Comparison of ENCODE assay signal across 8 cellular contexts in genomic region chr19:10602330-10603083, GRCh38. TPM values are rescaled to one million over a fixed set of nuclear protein-coding genes. Genes with fewer than 3 reads are reported as not detected.
DNase-seq lines count a peak whose midpoint lies in the region; ATAC-seq and TF ChIP-seq lines count a peak whose summit lies in the region.

No MANE protein-coding gene starts in this region.

- 0 to 1% methylated on average over 58 to 76 of the region's 76 CpGs for WGBS in heart right ventricle, 2 donors
- WGBS in transverse colon (ENCODE audit: low coverage in 1 of 2), 2 donors = 1% methylated on average over 31 of the region's 76 CpGs; no CpG with 5 or more reads in 1 of the 2 donors

- no peaks in the 10 kb centered on the region for H3K9me2 ChIP-seq in Loucy (replicated peaks; ENCODE audit: low read depth, low read length)

- H3K4me1 ChIP-seq in Loucy (ENCODE audit: insufficient read depth, low read length, poor library complexity, severe bottlenecking) (peaks cover 24% of the 10 kb centered on the region), heart right ventricle (peaks cover 0 to 41% (median 36%) of the 10 kb centered on the region in 9 donors), transverse colon (peaks cover 0 to 32% (median 13%) of the 10 kb centered on the region in 4 donors)

- peak overlapping the region; percentile 81 for H3K27ac Mint-ChIP-seq in activated naive CD8-positive, alpha-beta T cell treated with anti-CD3 and anti-CD28 coated beads, Interleukin-2, amount 50 U/mL, for 24 hours

- intact Hi-C loops in heart right ventricle (cut with DNase I) (loop anchor here in 1 of 10 donors (5.0 kb wide), 1 partner anchor 35 kb away; no protein-coding TSS in a partner anchor), transverse colon (cut with DNase I; ENCODE audit: low total_unique reads) (no loop called here)

- TF ChIP-seq EP300 in transverse colon (IDR thresholded peaks at IDR 0.05; ENCODE audit: low read depth) = no peak

- TF ChIP-seq POLR2A in transverse colon (IDR thresholded peaks at IDR 0.05) = peak; percentile 50

- peaks cover 17% of the 10 kb centered on the region for H4K20me1 ChIP-seq in Loucy (ENCODE audit: insufficient read depth, low read length, poor library complexity, severe bottlenecking)

- peak overlapping the region; percentile 93 for H3K9ac ChIP-seq in Loucy (ENCODE audit: low read depth, low read length, poor library complexity, severe bottlenecking)

- in situ Hi-C loops in transverse colon (cut with MboI; ENCODE audit: low pct_ligation_motif_present in 1 of 4, low pct_unique_long_range_greater_than_20kb in 1 of 4, low sequenced_read_pairs in 3 of 4) = no loop called here

- peak overlapping the region; percentile 93 for H3K4me3 ChIP-seq in Loucy (ENCODE audit: low read length, poor library complexity, severe bottlenecking)
- peak overlapping the region; percentile 89 to 100 (median 100) for H3K4me3 ChIP-seq in heart right ventricle
- H3K4me3 ChIP-seq in transverse colon = peak overlapping the region; percentile 78 to 100 (median 83)

- peak overlapping the region; percentile 93 for H3K4me2 ChIP-seq in Loucy (ENCODE audit: low read depth, low read length, poor library complexity, severe bottlenecking)

- H3K36me3 ChIP-seq in Loucy (ENCODE audit: insufficient read depth, low read length) (no peaks in the 10 kb centered on the region), heart right ventricle (no peaks in the 10 kb centered on the region), transverse colon (no peaks in the 10 kb centered on the region)

- peaks cover 27% of the 10 kb centered on the region for H3K79me2 ChIP-seq in Loucy (ENCODE audit: insufficient read depth, low read length)

- H3K9me3 ChIP-seq in Loucy (ENCODE audit: insufficient read depth, low read depth, low read length) (no peaks in the 10 kb centered on the region), heart right ventricle (peaks cover 0 to 5% (median 0%) of the 10 kb centered on the region in 11 donors), transverse colon (no peaks in the 10 kb centered on the region)

- DNase-seq in DMS 273 (lab: John Stamatoyannopoulos, UW; ENCODE audit: unreplicated experiment) (peak; percentile 90), SW480 (ENCODE audit: low spot score) (peak; percentile 49), heart right ventricle (peak; percentile 87 to 91), pons (ENCODE audit: low spot score) (peak; percentile 75), transverse colon (peak; percentile 90)
- DNase-seq in activated naive CD8-positive, alpha-beta T cell treated with anti-CD3 and anti-CD28 coated beads, Interleukin-2, amount 50 U/mL, for 24 hours = peak; percentile 92

- no peaks in the 10 kb centered on the region for H3K27me3 Mint-ChIP-seq in activated naive CD8-positive, alpha-beta T cell treated with anti-CD3 and anti-CD28 coated beads, Interleukin-2, amount 50 U/mL, for 24 hours

- TF ChIP-seq CTCF in Loucy (conservative IDR thresholded peaks at IDR 0.05; ENCODE audit: low read length) = no peak
- no peak for TF ChIP-seq CTCF in heart right ventricle (IDR thresholded peaks at IDR 0.05)
- TF ChIP-seq CTCF in transverse colon (IDR thresholded peaks at IDR 0.05) = no peak

- H3K4me3 Mint-ChIP-seq in activated naive CD8-positive, alpha-beta T cell treated with anti-CD3 and anti-CD28 coated beads, Interleukin-2, amount 50 U/mL, for 24 hours = peak overlapping the region; percentile 96

- H3K27me3 ChIP-seq in Loucy (ENCODE audit: insufficient read depth, low read length, poor library complexity, severe bottlenecking) = no peaks in the 10 kb centered on the region
- no peaks in the 10 kb centered on the region for H3K27me3 ChIP-seq in heart right ventricle
- no peaks in the 10 kb centered on the region for H3K27me3 ChIP-seq in transverse colon

- peaks cover 4% of the 10 kb centered on the region; the same call in 1 of the 2 replicates for H3F3A ChIP-seq in Loucy (ENCODE audit: low read depth)

- peak; percentile 55 for ATAC-seq in GM21528 (IDR thresholded peaks at IDR 0.05; ENCODE audit: low FRiP score, unreplicated experiment)
- ATAC-seq in activated naive CD8-positive, alpha-beta T cell treated with anti-CD3 and anti-CD28 coated beads, Interleukin-2, amount 50 U/mL, for 24 hours = peak; percentile 78
- peak; percentile 91 to 98 (median 95) for ATAC-seq in heart right ventricle

- no peaks in the 10 kb centered on the region for H3K9me3 Mint-ChIP-seq in activated naive CD8-positive, alpha-beta T cell treated with anti-CD3 and anti-CD28 coated beads, Interleukin-2, amount 50 U/mL, for 24 hours

- H3K27ac ChIP-seq in heart right ventricle (peak overlapping the region; percentile 91 to 99 (median 98)), transverse colon (peak overlapping the region; percentile 84 to 95 (median 88))

- peaks cover 7% of the 10 kb centered on the region for H3K36me3 Mint-ChIP-seq in activated naive CD8-positive, alpha-beta T cell treated with anti-CD3 and anti-CD28 coated beads, Interleukin-2, amount 50 U/mL, for 24 hours (ENCODE audit: low read depth)

- peaks cover 33% of the 10 kb centered on the region for H3K4me1 Mint-ChIP-seq in activated naive CD8-positive, alpha-beta T cell treated with anti-CD3 and anti-CD28 coated beads, Interleukin-2, amount 50 U/mL, for 24 hours

- H2AFZ ChIP-seq in Loucy (ENCODE audit: low read length) = peak overlapping the region; percentile 99

RNA-seq across cellular contexts. Expression of gene AP1M2, which starts 15.4 kb away (rescaled TPM):
- total RNA-seq in heart right ventricle (not detected), transverse colon (100 to 1,000 TPM in 1 of 4 donors, 10 to 100 TPM in 3; 22.8 to 111 (median 63.1) TPM)
- not detected for polyA plus RNA-seq in heart right ventricle

RNA-seq across cellular contexts. Expression of gene SLC44A2, which starts 22.8 kb away (rescaled TPM):
- total RNA-seq in heart right ventricle (100 to 1,000 TPM in 4 of 10 donors, 10 to 100 TPM in 6; 82.5 to 114 (median 96.7) TPM), transverse colon (100 to 1,000 TPM in 1 of 4 donors, 10 to 100 TPM in 3; 36.6 to 371 (median 81.4) TPM)
- polyA plus RNA-seq in heart right ventricle = 10 to 100 TPM; 56.2 to 65.8 TPM

RNA-seq across cellular contexts. Expression of gene CDKN2D, which starts 33.7 kb away (rescaled TPM):
- total RNA-seq in heart right ventricle (10 to 100 TPM in 5 of 10 donors, 1 to 10 TPM in 5; 7.7 to 19.2 (median 10.3) TPM), transverse colon (10 to 100 TPM in 1 of 4 donors, 1 to 10 TPM in 3; 4.9 to 11.4 (median 7.1) TPM)
- polyA plus RNA-seq in heart right ventricle = 10 to 100 TPM in 1 of 2 donors, 1 to 10 TPM in 1; 5.7 to 25.6 TPM

RNA-seq across cellular contexts. Expression of gene KRI1, which starts 36.7 kb away (rescaled TPM):
- total RNA-seq in heart right ventricle = 10 to 100 TPM in 6 of 10 donors, 1 to 10 TPM in 4; 8.4 to 14.2 (median 10.3) TPM
- 10 to 100 TPM; 14.4 to 17.5 TPM for polyA plus RNA-seq in heart right ventricle
- total RNA-seq in transverse colon = 10 to 100 TPM; 12.7 to 53.1 (median 27.9) TPM

RNA-seq across cellular contexts. Expression of gene ILF3, which starts 51.6 kb away (rescaled TPM):
- total RNA-seq in heart right ventricle = 100 to 1,000 TPM; 102 to 129 (median 112) TPM
- 10 to 100 TPM; 68.1 to 90.3 TPM for polyA plus RNA-seq in heart right ventricle
- 100 to 1,000 TPM in 3 of 4 donors, 10 to 100 TPM in 1; 73.6 to 242 (median 151) TPM for total RNA-seq in transverse colon

Comparison
In these comparisons a context has a peak if more than half of its experiments do, and no peak if none do; other contexts are left out.
1. Peak in every context shown above with its lines: DNase-seq, ATAC-seq, H3K4me3 ChIP-seq and H3K27ac ChIP-seq.
2. RNA of gene AP1M2, which starts 15.4 kb away (total RNA-seq): 22.8 to 111 TPM in transverse colon; not detected in heart right ventricle; every median in the first group is over 10 times any median in the second.